In genomic region chr3:38047896-38048295, GRCh38 we compare ENCODE assay signal across 30 cellular contexts. TPM values are rescaled to one million over a fixed set of nuclear protein-coding genes. Genes with fewer than 3 reads are reported as not detected.
"Had no signal": no experiment of that assay in that cellular context is flagged by ENCODE, and none has a peak within 500 bp of the region (broad histone marks: within the 10 kb centered on the region; RNA-seq: fewer than 3 reads in every experiment).

No MANE protein-coding gene starts in this region.

- H3K4me3 ChIP-seq: ascending aorta, breast epithelium, cardiac muscle cell, colonic mucosa, esophagus squamous epithelium, gastroesophageal sphincter had no signal

- H3K36me3 ChIP-seq: ascending aorta, breast epithelium, cardiac muscle cell, colonic mucosa, esophagus squamous epithelium, gastroesophageal sphincter had no signal

- H3K9me3 ChIP-seq: ascending aorta, breast epithelium, colonic mucosa, esophagus squamous epithelium, gastroesophageal sphincter had no signal

- H3K27me3 ChIP-seq: ascending aorta, breast epithelium, colonic mucosa, esophagus squamous epithelium, gastroesophageal sphincter had no signal

- H3K4me1 ChIP-seq: ascending aorta, breast epithelium, colonic mucosa, gastroesophageal sphincter had no signal

- DNase-seq: activated CD4-positive, alpha-beta memory T cell treated with anti-CD3 and anti-CD28 coated beads for 36 hours; activated CD4-positive, alpha-beta T cell treated with anti-CD3 and anti-CD28 coated beads for 36 hours; activated CD4-positive, alpha-beta T cell treated with anti-CD3 and anti-CD28 coated beads, Interleukin-2, amount 10 ng/mL, durations not matched to agents 24 days and 14 days; activated CD4-positive, CD25-positive, alpha-beta regulatory T cell; activated CD4-positive, CD25-positive, alpha-beta regulatory T cell treated with anti-CD3 and anti-CD28 coated beads, Interleukin-2, amount 50 U/mL, for 72 hours; activated CD8-positive, alpha-beta memory T cell treated with anti-CD3 and anti-CD28 coated beads, Interleukin-2, amount 10 ng/mL, durations not matched to agents 7 days and 5 days; activated CD8-positive, alpha-beta memory T cell treated with anti-CD3 and anti-CD28 coated beads, Interleukin-2, amount 50 U/mL, for 4 hours; activated CD8-positive, alpha-beta T cell treated with anti-CD3 and anti-CD28 coated beads, Interleukin-2, amount 10 ng/mL, durations not matched to agents 7 days and 5 days; activated gamma-delta T cell; activated naive CD4-positive, alpha-beta T cell; activated naive CD4-positive, alpha-beta T cell treated with anti-CD3 and anti-CD28 coated beads, Interleukin-2, amount 10 ng/mL, durations not matched to agents 7 days and 5 days; activated naive CD8-positive, alpha-beta T cell treated with anti-CD3 and anti-CD28 coated beads, Interleukin-2, amount 10 ng/mL, durations not matched to agents 7 days and 5 days; activated T-cell treated with anti-CD3 and anti-CD28 coated beads, Interleukin-2, amount 50 U/mL, for 24 hours; activated T-cell treated with anti-CD3 and anti-CD28 coated beads, Interleukin-2, amount 50 U/mL, for 72 hours; central memory CD4-positive, alpha-beta T cell; cerebellar nuclear complex; colonic mucosa; effector CD8-positive, alpha-beta T cell; esophagus squamous epithelium; foreskin melanocyte; hippocampal formation; T-helper 2 cell had no signal

- ATAC-seq: activated CD4-positive, alpha-beta T cell treated with anti-CD3 and anti-CD28 coated beads for 36 hours; activated CD8-positive, alpha-beta memory T cell treated with anti-CD3 and anti-CD28 coated beads, Interleukin-2, amount 10 ng/mL, durations not matched to agents 7 days and 5 days; activated CD8-positive, alpha-beta T cell treated with anti-CD3 and anti-CD28 coated beads, Interleukin-2, amount 10 ng/mL, durations not matched to agents 7 days and 5 days; activated naive CD4-positive, alpha-beta T cell treated with anti-CD3 and anti-CD28 coated beads, Interleukin-2, amount 50 U/mL, for 72 hours; activated T-cell treated with anti-CD3 and anti-CD28 coated beads, Interleukin-2, amount 50 U/mL, for 72 hours; gastroesophageal sphincter had no signal

- H3K27ac ChIP-seq: ascending aorta, breast epithelium, cardiac muscle cell, colonic mucosa, epithelial cell of prostate, esophagus squamous epithelium, gastroesophageal sphincter had no signal

RNA-seq across cellular contexts. Expression of gene DLEC1, which starts 8.9 kb away (rescaled TPM):
- total RNA-seq: endothelial cell of umbilical vein, glomerular endothelial cell had no signal
- polyA plus RNA-seq: cardiac muscle cell, endothelial cell of umbilical vein had no signal
